1 cellular context compared by ENCODE assay signal in genomic region chr22:37818397-37819099, GRCh38.
TF ChIP-seq lines count a peak whose summit lies in the region.

No MANE protein-coding gene starts in this region.

TF ChIP-seq in H1, 55 proteins besides CTCF, POLR2A, EP300 and RAD21 (continued from another document):
- TF ChIP-seq FOSL1 (IDR thresholded peaks at IDR 0.05; ENCODE audit: insufficient read depth, low read depth, low read length) (no peak), CHD1 (IDR thresholded peaks at IDR 0.05; ENCODE audit: low read depth, low read length) (no peak), RFX5 (IDR thresholded peaks at IDR 0.05; ENCODE audit: borderline replicate concordance, low read depth, low read length) (no peak), KDM5A (IDR thresholded peaks at IDR 0.05; ENCODE audit: low read length) (no peak), E2F6 (IDR thresholded peaks at IDR 0.05) (peak; percentile 88), SIN3A (conservative IDR thresholded peaks at IDR 0.05 in 1 of 2, IDR thresholded peaks at IDR 0.05 in 1 of 2; ENCODE audit: low read depth in 1 of 2, low read length in 2 of 2) (0 out of 4 replicates have a peak, but pooled peaks of 1 of the 2 experiments have one; percentile 35), CREB1 (IDR thresholded peaks at IDR 0.05) (peak; percentile 27; the same call in 1 of the 2 replicates), ASH2L (IDR thresholded peaks at IDR 0.05; ENCODE audit: low read length) (peak; percentile 72), POLR2AphosphoS5 (IDR thresholded peaks at IDR 0.05; ENCODE audit: low read depth, low read length) (no peak), TBP (IDR thresholded peaks at IDR 0.05; ENCODE audit: low read depth, low read length) (peak; percentile 61; the same call in 1 of the 2 replicates), RBBP5 (IDR thresholded peaks at IDR 0.05; ENCODE audit: borderline replicate concordance, low read depth, low read length) (peak; percentile 65; the same call in 1 of the 2 replicates), CBX8 (IDR thresholded peaks at IDR 0.05; ENCODE audit: borderline replicate concordance, low read depth, low read length) (no peak), ZNF274 (IDR thresholded peaks at IDR 0.05; ENCODE audit: borderline replicate concordance, extremely low read depth, low read length) (no peak), BCL11A (IDR thresholded peaks at IDR 0.05; ENCODE audit: low read depth in 2 of 2, low read length in 2 of 2) (no peak), HDAC2 (IDR thresholded peaks at IDR 0.05; ENCODE audit: borderline replicate concordance in 1 of 2, low read depth in 2 of 2, low read length in 2 of 2) (peak in 1 of 2 experiments; percentile 88; a peak in 2 of 4 replicates), SP4 (IDR thresholded peaks at IDR 0.05; ENCODE audit: low read length) (no peak), RNF2 (IDR thresholded peaks at IDR 0.05; ENCODE audit: borderline replicate concordance, low read depth, low read length, missing control alignments, poor library complexity, severe bottlenecking) (peak; percentile 60), MAX (IDR thresholded peaks at IDR 0.05) (peak; percentile 95), EGR1 (IDR thresholded peaks at IDR 0.05; ENCODE audit: borderline replicate concordance, low read depth, low read length) (no peak), EZH2 (IDR thresholded peaks at IDR 0.05; ENCODE audit: low read depth, low read length, severe bottlenecking) (peak; percentile 46), MAFK (IDR thresholded peaks at IDR 0.05; ENCODE audit: low read depth, low read length) (no peak), SP2 (IDR thresholded peaks at IDR 0.05; ENCODE audit: low read length) (no peak), TAF1 (IDR thresholded peaks at IDR 0.05; ENCODE audit: low read depth, low read length) (0 out of 2 replicates have a peak, but pooled peaks have one; percentile 34), BRCA1 (IDR thresholded peaks at IDR 0.05; ENCODE audit: low read depth, low read length) (no peak), RXRA (IDR thresholded peaks at IDR 0.05; ENCODE audit: insufficient read depth, low read depth, low read length) (no peak), CEBPB (IDR thresholded peaks at IDR 0.05; ENCODE audit: low read depth, low read length) (no peak), KDM4A (IDR thresholded peaks at IDR 0.05; ENCODE audit: low read depth, low read length, severe bottlenecking) (peak; percentile 80), YY1 (IDR thresholded peaks at IDR 0.05; ENCODE audit: low read depth, low read length) (no peak), PHF8 (conservative IDR thresholded peaks at IDR 0.05; ENCODE audit: low read depth, low read length) (no peak)
